ENCODE assay signal across 8 cellular contexts in genomic region chr19:41354343-41354974, GRCh38. TPM values are rescaled to one million over a fixed set of nuclear protein-coding genes. Genes with fewer than 3 reads are reported as not detected.
A peak's percentile ranks its signal among the peaks of the same experiment; 100 is the strongest.
DNase-seq lines count a peak whose midpoint lies in the region; ATAC-seq and TF ChIP-seq lines count a peak whose summit lies in the region.

No MANE protein-coding gene starts in this region.

- H2AFZ ChIP-seq in DND-41 (ENCODE audit: low read depth, low read length) (peak overlapping the region; percentile 13; the same call in 1 of the 2 replicates), OCI-LY3 (ENCODE audit: low read depth, low read length) (no peak overlapping the region)

- peak overlapping the region; percentile 34 for H3K27ac Mint-ChIP-seq in progenitor cell of endocrine pancreas

- H3K4me2 ChIP-seq in DND-41 (ENCODE audit: insufficient read depth, low read length): peak overlapping the region; percentile 78
- H3K4me2 ChIP-seq in OCI-LY3 (ENCODE audit: low read length): peak overlapping the region; percentile 55

- no peaks in the 10 kb centered on the region for H3K36me3 Mint-ChIP-seq in progenitor cell of endocrine pancreas (ENCODE audit: insufficient read depth)

- TF ChIP-seq CTCF in DND-41 (IDR thresholded peaks at IDR 0.05; ENCODE audit: borderline replicate concordance, extremely low read depth, low read length, poor library complexity, severe bottlenecking): no peak
- no peak for TF ChIP-seq CTCF in OCI-LY3 (IDR thresholded peaks at IDR 0.05; ENCODE audit: low read depth, low read length)
- TF ChIP-seq CTCF in progenitor cell of endocrine pancreas (IDR thresholded peaks at IDR 0.05; ENCODE audit: unreplicated experiment): no peak
- no peak for TF ChIP-seq CTCF in omental fat pad (IDR thresholded peaks at IDR 0.05)

- peaks cover 35% of the 10 kb centered on the region for H3K4me1 ChIP-seq in DND-41 (ENCODE audit: insufficient read depth, low read length)
- H3K4me1 ChIP-seq in OCI-LY3 (ENCODE audit: low read length): peaks cover 18% of the 10 kb centered on the region
- H3K4me1 ChIP-seq in esophagus (ENCODE audit: control insufficient read depth in 2 of 2, insufficient read depth in 2 of 2, low read length in 1 of 2): peaks cover 5 to 8% of the 10 kb centered on the region in 2 donors

- H3K27me3 ChIP-seq in DND-41 (ENCODE audit: insufficient read depth, low read length, poor library complexity) (no peaks in the 10 kb centered on the region), OCI-LY3 (ENCODE audit: low read depth, low read length) (no peaks in the 10 kb centered on the region), esophagus (ENCODE audit: control insufficient read depth in 1 of 2, insufficient read depth in 2 of 2, low read length in 2 of 2) (no peaks in the 10 kb centered on the region)

- H3K36me3 ChIP-seq in DND-41 (ENCODE audit: insufficient read depth, low read length) (peaks cover 10% of the 10 kb centered on the region; the same call in 1 of the 2 replicates), OCI-LY3 (replicated peaks; ENCODE audit: low read depth, low read length) (peaks cover 14% of the 10 kb centered on the region), esophagus (ENCODE audit: control insufficient read depth in 2 of 2, insufficient read depth in 2 of 2, low read length in 1 of 2) (no peaks in the 10 kb centered on the region)

- H3K79me2 ChIP-seq in DND-41 (ENCODE audit: insufficient read depth, low read length) (peaks cover 49% of the 10 kb centered on the region), OCI-LY3 (ENCODE audit: low read length) (peaks cover 42% of the 10 kb centered on the region)

- peaks cover 14% of the 10 kb centered on the region for H3K4me1 Mint-ChIP-seq in progenitor cell of endocrine pancreas (ENCODE audit: low read depth)

- ATAC-seq in DND-41 (ENCODE audit: insufficient read depth, low read depth) (no peak), omental fat pad (ENCODE audit: low FRiP score) (no peak)

- peak overlapping the region; percentile 75 for H3K4me3 Mint-ChIP-seq in progenitor cell of endocrine pancreas (ENCODE audit: low read depth)

- H3K27me3 Mint-ChIP-seq in progenitor cell of endocrine pancreas: peaks cover 46% of the 10 kb centered on the region

- WGBS in esophagus, 2 donors: 89 to 91% methylated on average over 24 of the region's 24 CpGs

- DNase-seq in DND-41 (no peak), progenitor cell of endocrine pancreas (ENCODE audit: low spot score, unreplicated experiment) (no peak), omental fat pad (ENCODE audit: low spot score) (no peak), NCI-H2171 (lab: John Stamatoyannopoulos, UW) (no peak), NCI-H345 (lab: John Stamatoyannopoulos, UW) (no peak)
- DNase-seq in activated CD4-positive, CD25-positive, alpha-beta regulatory T cell treated with anti-CD3 and anti-CD28 coated beads, Interleukin-2, amount 50 U/mL, for 72 hours: no peak

- H3K27ac ChIP-seq in DND-41 (ENCODE audit: low read length): peak overlapping the region; percentile 66
- no peak overlapping the region for H3K27ac ChIP-seq in OCI-LY3 (ENCODE audit: low read length)
- peak overlapping the region in 1 of 2 donors; percentile 77 for H3K27ac ChIP-seq in esophagus (ENCODE audit: low read depth in 2 of 2, low read length in 1 of 2)

- no peaks in the 10 kb centered on the region for H3K9me3 Mint-ChIP-seq in progenitor cell of endocrine pancreas (ENCODE audit: low read depth)

- H4K20me1 ChIP-seq in DND-41 (ENCODE audit: insufficient read depth, low read length) (peaks cover 42% of the 10 kb centered on the region), OCI-LY3 (ENCODE audit: insufficient read depth, low read length) (peaks cover 18% of the 10 kb centered on the region)

- H3K4me3 ChIP-seq in DND-41 (ENCODE audit: low read depth in 1 of 2, low read length in 2 of 2) (peak overlapping the region; percentile 93 to 95; a peak in 3 of 4 replicates), OCI-LY3 (ENCODE audit: low read length) (peak overlapping the region; percentile 92), esophagus (ENCODE audit: low read depth in 1 of 2, low read length in 2 of 2) (peak overlapping the region; percentile 72 to 73)

- H3K9ac ChIP-seq in DND-41 (ENCODE audit: low read depth, low read length): peak overlapping the region; percentile 97
- H3K9ac ChIP-seq in OCI-LY3 (ENCODE audit: low read length): peak overlapping the region; percentile 98; the same call in 1 of the 2 replicates

- H3K9me3 ChIP-seq in DND-41 (ENCODE audit: insufficient read depth, low read length, severe bottlenecking): no peaks in the 10 kb centered on the region
- no peaks in the 10 kb centered on the region for H3K9me3 ChIP-seq in OCI-LY3 (ENCODE audit: insufficient read depth, low read length)
- no peaks in the 10 kb centered on the region for H3K9me3 ChIP-seq in esophagus (ENCODE audit: control insufficient read depth in 2 of 2, insufficient read depth in 1 of 2, low read depth in 1 of 2, low read length in 1 of 2)

RNA-seq across cellular contexts. Expression of gene TGFB1, which starts 0.7 kb away (rescaled TPM):
- 10 to 100 TPM; 16.2 to 77.1 TPM for polyA plus RNA-seq in esophagus
- 4.3 and 5.5 TPM in 2 replicates for total RNA-seq in progenitor cell of endocrine pancreas
- 10 to 100 TPM; 17.6 to 43.0 (median 25.2) TPM for total RNA-seq in omental fat pad

RNA-seq across cellular contexts. Expression of gene B9D2, which starts 9.5 kb away (rescaled TPM):
- polyA plus RNA-seq in esophagus: 1 to 10 TPM; 3.1 to 6.0 TPM
- total RNA-seq in progenitor cell of endocrine pancreas: 8.6 and 10.7 TPM in 2 replicates
- total RNA-seq in omental fat pad: 1 to 10 TPM; 3.3 to 6.8 (median 5.1) TPM

RNA-seq across cellular contexts. Expression of gene TMEM91, which starts 21.9 kb away (rescaled TPM):
- 10 to 100 TPM; 13.8 to 17.3 TPM for polyA plus RNA-seq in esophagus
- total RNA-seq in progenitor cell of endocrine pancreas (12.8 and 14.3 TPM in 2 replicates), omental fat pad (10 to 100 TPM; 12.4 to 44.3 (median 14.2) TPM)

RNA-seq across cellular contexts. Expression of gene EXOSC5, which starts 42.7 kb away (rescaled TPM):
- polyA plus RNA-seq in esophagus: 10 to 100 TPM; 26.3 to 31.9 TPM
- total RNA-seq in progenitor cell of endocrine pancreas: 15.4 and 17.0 TPM in 2 replicates
- 10 to 100 TPM; 13.2 to 17.3 (median 15.7) TPM for total RNA-seq in omental fat pad

RNA-seq across cellular contexts. Expression of gene BCKDHA, which starts 43.2 kb away (rescaled TPM):
- polyA plus RNA-seq in esophagus: 10 to 100 TPM; 37.0 to 61.8 TPM
- total RNA-seq in progenitor cell of endocrine pancreas: 15.2 and 16.3 TPM in 2 replicates
- total RNA-seq in omental fat pad: 10 to 100 TPM; 30.3 to 47.0 (median 39.1) TPM
